ENCODE assay signal across 20 cellular contexts in the genomic region with DNA sequence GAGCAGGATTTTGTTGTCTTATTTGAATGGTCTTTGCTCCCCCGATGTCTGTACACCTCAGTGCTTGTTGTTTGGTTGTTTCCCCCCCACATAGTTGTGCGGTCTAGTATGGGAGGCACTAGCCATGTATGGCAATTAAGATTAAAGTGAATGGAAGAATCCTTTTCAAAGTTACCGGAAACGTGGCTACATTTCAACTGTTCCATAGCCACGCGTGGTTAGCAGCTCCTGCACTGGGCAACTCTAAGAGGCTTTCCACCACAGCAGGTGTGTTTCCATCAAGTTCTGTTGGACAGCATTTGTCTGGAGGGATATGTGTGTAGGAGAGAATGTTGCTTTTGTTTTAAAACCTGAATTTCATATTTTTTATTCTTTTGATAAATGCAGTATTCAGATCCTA.
A peak's percentile ranks its signal among the peaks of the same experiment; 100 is the strongest.
DNase-seq lines count a peak whose midpoint lies in the region; ATAC-seq and TF ChIP-seq lines count a peak whose summit lies in the region.
"Had no signal": no experiment of that assay in that cellular context is flagged by ENCODE, and none has a peak within 500 bp of the region (broad histone marks: within the 10 kb centered on the region; RNA-seq: fewer than 3 reads in every experiment).

No MANE protein-coding gene starts in this region.

- no peak overlapping the region for H3K14ac ChIP-seq in H9 (ENCODE audit: insufficient read depth, low read length)

- H4K8ac ChIP-seq in H9 (replicated peaks; ENCODE audit: insufficient read length, low read depth, low read length) = no peak overlapping the region

- H3K4ac ChIP-seq in H9 (ENCODE audit: low read depth, low read length) = no peak overlapping the region

- no peak overlapping the region for H3K56ac ChIP-seq in H9 (ENCODE audit: insufficient read length, low read depth, low read length)

- H3K4me1 ChIP-seq in BLaER1 treated with 17β-estradiol and CSF1 and Interleukin-3, amounts not matched to agents 10 nM and 100 nM = peaks cover 5 to 17% (median 12%) of the 10 kb centered on the region in 10 experiments; a peak in 17 of 20 replicates
- no peaks in the 10 kb centered on the region; the same call in 1 of the 2 replicates for H3K4me1 ChIP-seq in H9 (ENCODE audit: insufficient read depth, low read length)
- H3K4me1 ChIP-seq in right lobe of liver = no peaks in the 10 kb centered on the region

- WGBS in H9 (ENCODE audit: extremely low coverage, insufficient read length, low lambda C conversion rate) = no CpG with 5 or more reads among the region's 6 CpGs
- 91% methylated on average over 6 of the region's 6 CpGs for WGBS in right lobe of liver (ENCODE audit: insufficient coverage, low coverage, low lambda C conversion rate, missing lambda C conversion rate)

- DNase-seq in H9 (no peak), glutamatergic neuron (no peak), right lobe of liver (no peak), GM13976 (ENCODE audit: low spot score) (no peak), mesenteric fat pad (ENCODE audit: low spot score) (no peak)
- DNase-seq in activated CD8-positive, alpha-beta T cell treated with anti-CD3 and anti-CD28 coated beads for 36 hours = peak; percentile 3
- DNase-seq: Calu3; CD4-positive, alpha-beta T cell; GM23248; IMR-90; Kasumi-1; NCI-H1105 treated with DMSO at 0.1 percent for 48 hours; NCI-H187; NCI-H2171; NCI-H446; NCI-H69; SHP77 treated with DMSO at 0.1 percent for 48 hours had no signal

- TF ChIP-seq POLR2A in right lobe of liver (IDR thresholded peaks at IDR 0.05) = no peak

- H3K27ac Mint-ChIP-seq in H9 (peak overlapping the region; percentile 5 to 68 (median 10); a peak in 4 of 7 replicates), glutamatergic neuron (ENCODE audit: unreplicated experiment) (peak overlapping the region; percentile 96)
- H3K27ac Mint-ChIP-seq in activated CD8-positive, alpha-beta T cell treated with anti-CD3 and anti-CD28 coated beads for 36 hours = no peak overlapping the region
- H3K27ac Mint-ChIP-seq: CD4-positive, alpha-beta T cell had no signal

- H3K4me3 Mint-ChIP-seq in H9 (no peak overlapping the region), glutamatergic neuron (ENCODE audit: unreplicated experiment) (peak overlapping the region; percentile 14)
- no peak overlapping the region for H3K4me3 Mint-ChIP-seq in activated CD8-positive, alpha-beta T cell treated with anti-CD3 and anti-CD28 coated beads for 36 hours
- H3K4me3 Mint-ChIP-seq: CD4-positive, alpha-beta T cell had no signal

- POLR2A ChIA-PET in activated CD8-positive, alpha-beta T cell treated with anti-CD3 and anti-CD28 coated beads for 36 hours (lab: Charles Lee) = no interaction called here

- H3K79me1 ChIP-seq in H9 (ENCODE audit: insufficient read depth, low read depth, low read length, poor library complexity, severe bottlenecking) = no peaks in the 10 kb centered on the region

- H4K5ac ChIP-seq in H9 (ENCODE audit: insufficient read length, low read depth, low read length) = no peak overlapping the region

- peaks cover 9 to 33% (median 18%) of the 10 kb centered on the region in 11 experiments for H3K9me3 ChIP-seq in BLaER1 treated with 17β-estradiol and CSF1 and Interleukin-3, amounts not matched to agents 10 nM and 100 nM (replicated peaks in 1 of 11)
- H3K9me3 ChIP-seq in H9 (ENCODE audit: control insufficient read depth, low read depth, low read length) = no peaks in the 10 kb centered on the region
- no peaks in the 10 kb centered on the region for H3K9me3 ChIP-seq in right lobe of liver

- peaks cover 0 to 12% (median 0%) of the 10 kb centered on the region in 11 experiments; a peak in 3 of 22 replicates for H3K36me3 ChIP-seq in BLaER1 treated with 17β-estradiol and CSF1 and Interleukin-3, amounts not matched to agents 10 nM and 100 nM
- peaks cover 0 to 5% (median 0%) of the 10 kb centered on the region in 4 donors for H3K36me3 ChIP-seq in right lobe of liver

- no peak overlapping the region for H3T11ph ChIP-seq in H9 (ENCODE audit: low read length)

- no peak overlapping the region for H3K9ac ChIP-seq in BLaER1 treated with 17β-estradiol and CSF1 and Interleukin-3, amounts not matched to agents 10 nM and 100 nM
- no peak overlapping the region for H3K9ac ChIP-seq in H9 (ENCODE audit: extremely low read depth, insufficient read length, low read length)
- H3K9ac ChIP-seq: GM23248 had no signal

- CTCF ChIA-PET in activated CD8-positive, alpha-beta T cell treated with anti-CD3 and anti-CD28 coated beads for 36 hours (lab: Charles Lee) = no interaction called here

- H3K4me3 ChIP-seq in BLaER1 treated with 17β-estradiol and CSF1 and Interleukin-3, amounts not matched to agents 10 nM and 100 nM = no peak overlapping the region
- H3K4me3 ChIP-seq in right lobe of liver = no peak overlapping the region
- H3K4me3 ChIP-seq: GM23248 had no signal

- H3K27me3 Mint-ChIP-seq in H9 (ENCODE audit: low read depth) = no peaks in the 10 kb centered on the region
- no peaks in the 10 kb centered on the region for H3K27me3 Mint-ChIP-seq in activated CD8-positive, alpha-beta T cell treated with anti-CD3 and anti-CD28 coated beads for 36 hours
- H3K27me3 Mint-ChIP-seq in glutamatergic neuron (ENCODE audit: unreplicated experiment) = peaks cover 8% of the 10 kb centered on the region
- H3K27me3 Mint-ChIP-seq: CD4-positive, alpha-beta T cell had no signal

- H3K4me1 Mint-ChIP-seq in H9 (peaks cover 5 to 6% of the 10 kb centered on the region in 2 experiments), glutamatergic neuron (ENCODE audit: low read depth, unreplicated experiment) (peaks cover 44% of the 10 kb centered on the region)
- peaks cover 14% of the 10 kb centered on the region for H3K4me1 Mint-ChIP-seq in activated CD8-positive, alpha-beta T cell treated with anti-CD3 and anti-CD28 coated beads for 36 hours (ENCODE audit: low read depth)

- no peak overlapping the region for H2BK15ac ChIP-seq in H9 (ENCODE audit: low read depth, low read length)

- H3K4me2 ChIP-seq in BLaER1 treated with 17β-estradiol and CSF1 and Interleukin-3, amounts not matched to agents 10 nM and 100 nM = peak overlapping the region; percentile 3 to 78 (median 58); a peak in 18 of 22 replicates
- no peak overlapping the region for H3K4me2 ChIP-seq in H9 (ENCODE audit: insufficient read depth, insufficient read length, low read length)

- no peaks in the 10 kb centered on the region for H3K23me2 ChIP-seq in H9 (ENCODE audit: insufficient read length, low read depth, low read length, poor library complexity, severe bottlenecking)

- no peaks in the 10 kb centered on the region for H3K9me3 Mint-ChIP-seq in H9
- no peaks in the 10 kb centered on the region for H3K9me3 Mint-ChIP-seq in activated CD8-positive, alpha-beta T cell treated with anti-CD3 and anti-CD28 coated beads for 36 hours
- H3K9me3 Mint-ChIP-seq in glutamatergic neuron (ENCODE audit: unreplicated experiment) = peaks cover 14% of the 10 kb centered on the region

- H3K23ac ChIP-seq in H9 (ENCODE audit: insufficient read length, low read depth, low read length) = no peak overlapping the region

- intact Hi-C loops in activated CD8-positive, alpha-beta T cell treated with anti-CD3 and anti-CD28 coated beads for 36 hours (cut with micrococcal nuclease) = no loop called here
- intact Hi-C loops in right lobe of liver (cut with DNase I) = no loop called here

- H2AFZ ChIP-seq in H9 (ENCODE audit: low read length) = no peak overlapping the region
- H2AFZ ChIP-seq: GM23248 had no signal

- ATAC-seq in activated CD8-positive, alpha-beta T cell treated with anti-CD3 and anti-CD28 coated beads for 36 hours = peak; percentile 37
- ATAC-seq in HG02678 (IDR thresholded peaks at IDR 0.05; ENCODE audit: unreplicated experiment) = no peak
- ATAC-seq in right lobe of liver = no peak
- ATAC-seq: SK-N-SH treated with all-trans-retinoic acid at 6 μM for 48 hours had no signal

- no peak overlapping the region for H3K18ac ChIP-seq in H9 (ENCODE audit: insufficient read length, low read depth, low read length)

- H2AK5ac ChIP-seq in H9 (ENCODE audit: insufficient read length, low read length) = no peak overlapping the region

- H2BK5ac ChIP-seq in H9 (ENCODE audit: insufficient read length, low read length) = no peak overlapping the region

- no peaks in the 10 kb centered on the region for H3K79me2 ChIP-seq in H9 (ENCODE audit: insufficient read depth, low read length)

- H2BK20ac ChIP-seq in H9 (ENCODE audit: low read depth, low read length, poor library complexity, severe bottlenecking) = no peak overlapping the region

- no peaks in the 10 kb centered on the region for H3K27me3 ChIP-seq in BLaER1 treated with 17β-estradiol and CSF1 and Interleukin-3, amounts not matched to agents 10 nM and 100 nM
- no peaks in the 10 kb centered on the region for H3K27me3 ChIP-seq in H9 (ENCODE audit: insufficient read depth, low read length)
- no peaks in the 10 kb centered on the region for H3K27me3 ChIP-seq in right lobe of liver

- H4K20me1 ChIP-seq in BLaER1 treated with 17β-estradiol and CSF1 and Interleukin-3, amounts not matched to agents 10 nM and 100 nM = no peaks in the 10 kb centered on the region
- H4K20me1 ChIP-seq in H9 (ENCODE audit: control insufficient read depth, insufficient read depth, insufficient read length) = no peaks in the 10 kb centered on the region

- H2BK120ac ChIP-seq in H9 (ENCODE audit: low read depth, low read length, poor library complexity, severe bottlenecking) = no peak overlapping the region

- no peak overlapping the region for H4K91ac ChIP-seq in H9 (ENCODE audit: insufficient read length, low read depth, low read length)

- in situ Hi-C loops in GM13976 (cut with MboI; ENCODE audit: low sequenced_read_pairs, unreplicated experiment) = no loop called here

- no peak overlapping the region for H3K27ac ChIP-seq in BLaER1 treated with 17β-estradiol and CSF1 and Interleukin-3, amounts not matched to agents 10 nM and 100 nM
- H3K27ac ChIP-seq in H9 (ENCODE audit: insufficient read length, low read depth, low read length) = no peak overlapping the region
- no peak overlapping the region for H3K27ac ChIP-seq in right lobe of liver
- H3K27ac ChIP-seq: GM23248 had no signal

- no peak for TF ChIP-seq CTCF in H9 (conservative IDR thresholded peaks at IDR 0.05)
- no peak for TF ChIP-seq CTCF in activated CD8-positive, alpha-beta T cell treated with anti-CD3 and anti-CD28 coated beads for 36 hours (IDR thresholded peaks at IDR 0.05)
- TF ChIP-seq CTCF in glutamatergic neuron (IDR thresholded peaks at IDR 0.05; ENCODE audit: partially characterized antibody, unreplicated experiment) = no peak
- no peak for TF ChIP-seq CTCF in right lobe of liver (IDR thresholded peaks at IDR 0.05)
- no peak for TF ChIP-seq CTCF in GM13976 (IDR thresholded peaks at IDR 0.05; ENCODE audit: borderline replicate concordance, control extremely low read depth, extremely low read depth, insufficient read depth, missing control alignments)

- H3K36me3 Mint-ChIP-seq in H9 (ENCODE audit: insufficient read depth in 1 of 3, low read depth in 3 of 3) (peaks cover 28 to 37% (median 30%) of the 10 kb centered on the region in 3 experiments), glutamatergic neuron (ENCODE audit: unreplicated experiment) (peaks cover 16% of the 10 kb centered on the region)
- peaks cover 7% of the 10 kb centered on the region for H3K36me3 Mint-ChIP-seq in activated CD8-positive, alpha-beta T cell treated with anti-CD3 and anti-CD28 coated beads for 36 hours (ENCODE audit: low read depth)

- H2BK12ac ChIP-seq in H9 (ENCODE audit: insufficient read length, low read depth, low read length) = no peak overlapping the region
